14 cellular contexts compared by ENCODE assay signal in genomic region chr17:68379150-68379510, GRCh38.
A peak's percentile ranks its signal among the peaks of the same experiment; 100 is the strongest.
DNase-seq lines count a peak whose midpoint lies in the region; ATAC-seq and TF ChIP-seq lines count a peak whose summit lies in the region.
"Had no signal": no experiment of that assay in that cellular context is flagged by ENCODE, and none has a peak within 500 bp of the region (broad histone marks: within the 10 kb centered on the region; RNA-seq: fewer than 3 reads in every experiment).

No MANE protein-coding gene starts in this region.

- ATAC-seq in GM18505 (IDR thresholded peaks at IDR 0.05; ENCODE audit: unreplicated experiment) = no peak
- no peak for ATAC-seq in stimulated activated naive CD8-positive, alpha-beta T cell treated with anti-CD3 and anti-CD28 coated beads, Interleukin-15, Interleukin-2, amounts not matched to agents 100 U/mL and 50 U/mL, for 24 hours

- H3K4me1 ChIP-seq in colonic mucosa (no peaks in the 10 kb centered on the region), mucosa of rectum (ENCODE audit: control insufficient read depth in 2 of 2, insufficient read depth in 2 of 2, low read length in 2 of 2) (peaks cover 0 to 13% of the 10 kb centered on the region in 2 donors)

- TF ChIP-seq POLR2A in GM18505 (IDR thresholded peaks at IDR 0.05; ENCODE audit: borderline replicate concordance, extremely low read depth, insufficient read depth, insufficient read length) = no peak

- H3K9ac ChIP-seq in colonic mucosa (ENCODE audit: low read depth in 2 of 2, low read length in 2 of 2) = no peak overlapping the region
- peak overlapping the region in 1 of 2 donors; percentile 23 for H3K9ac ChIP-seq in mucosa of rectum (ENCODE audit: low read depth in 1 of 2, low read length in 2 of 2)

- H3K27me3 Mint-ChIP-seq in HFFc6 (ENCODE audit: insufficient read depth) (peaks cover 4% of the 10 kb centered on the region), progenitor cell of endocrine pancreas (peaks cover 12% of the 10 kb centered on the region)
- H3K27me3 Mint-ChIP-seq: CD4-positive, CD25-positive, alpha-beta regulatory T cell had no signal

- no peaks in the 10 kb centered on the region for H3K27me3 ChIP-seq in colonic mucosa
- H3K27me3 ChIP-seq in mucosa of rectum (ENCODE audit: control insufficient read depth in 2 of 2, insufficient read depth in 2 of 2, low read length in 2 of 2) = peaks cover 0 to 2% of the 10 kb centered on the region in 2 donors
- H3K27me3 ChIP-seq: MG63 had no signal

- H3K9me3 ChIP-seq in colonic mucosa = no peaks in the 10 kb centered on the region
- H3K9me3 ChIP-seq in mucosa of rectum (ENCODE audit: control insufficient read depth in 2 of 2, low read length in 2 of 2) = no peaks in the 10 kb centered on the region
- H3K9me3 ChIP-seq: MG63 had no signal

- peaks cover 68% of the 10 kb centered on the region for H3K4me1 Mint-ChIP-seq in HFFc6 (ENCODE audit: low read depth)
- peaks cover 9% of the 10 kb centered on the region for H3K4me1 Mint-ChIP-seq in progenitor cell of endocrine pancreas (ENCODE audit: low read depth)

- DNase-seq in HFFc6 (no peak), colonic mucosa (no peak), substantia nigra (lab: John Stamatoyannopoulos, UW) (no peak), NCI-H1048 (lab: John Stamatoyannopoulos, UW) (no peak), progenitor cell of endocrine pancreas (ENCODE audit: low spot score, unreplicated experiment) (no peak)
- DNase-seq in stimulated activated naive CD8-positive, alpha-beta T cell treated with anti-CD3 and anti-CD28 coated beads, Interleukin-15, Interleukin-2, amounts not matched to agents 100 U/mL and 50 U/mL, for 24 hours = no peak
- DNase-seq: activated T-cell treated with anti-CD3 and anti-CD28 coated beads for 4 hours; CD4-positive, CD25-positive, alpha-beta regulatory T cell; kidney glomerular epithelial cell had no signal

- H3K36me3 ChIP-seq in colonic mucosa (no peaks in the 10 kb centered on the region), mucosa of rectum (ENCODE audit: control insufficient read depth in 2 of 2, insufficient read depth in 2 of 2, low read length in 2 of 2) (no peaks in the 10 kb centered on the region)
- H3K36me3 ChIP-seq: MG63 had no signal

- H3K27ac ChIP-seq in colonic mucosa (peak overlapping the region; percentile 53), mucosa of rectum (ENCODE audit: low read depth in 2 of 2, low read length in 2 of 2) (peak overlapping the region; percentile 33 to 72), substantia nigra (ENCODE audit: low read depth, low read length, poor library complexity, severe bottlenecking) (peak overlapping the region; percentile 58)

- TF ChIP-seq CTCF in HFFc6 (IDR thresholded peaks at IDR 0.05) (no peak), colonic mucosa (IDR thresholded peaks at IDR 0.05) (no peak), progenitor cell of endocrine pancreas (IDR thresholded peaks at IDR 0.05; ENCODE audit: unreplicated experiment) (no peak)

- H3K36me3 Mint-ChIP-seq in HFFc6 (ENCODE audit: low read depth) (no peaks in the 10 kb centered on the region), progenitor cell of endocrine pancreas (ENCODE audit: insufficient read depth) (no peaks in the 10 kb centered on the region)

- H3K4me3 Mint-ChIP-seq in HFFc6 (no peak overlapping the region), progenitor cell of endocrine pancreas (ENCODE audit: low read depth) (no peak overlapping the region)
- H3K4me3 Mint-ChIP-seq: CD4-positive, CD25-positive, alpha-beta regulatory T cell; neural crest cell had no signal

- intact Hi-C loops in colonic mucosa (cut with DNase I) = no loop called here

- H3K27ac Mint-ChIP-seq in HFFc6 (peak overlapping the region; percentile 100), progenitor cell of endocrine pancreas (no peak overlapping the region)

- H3K4me3 ChIP-seq in colonic mucosa = no peak overlapping the region
- H3K4me3 ChIP-seq in mucosa of rectum (ENCODE audit: low read length in 2 of 2) = no peak overlapping the region
- H3K4me3 ChIP-seq: MG63 had no signal

- no peaks in the 10 kb centered on the region for H3K9me3 Mint-ChIP-seq in HFFc6
- H3K9me3 Mint-ChIP-seq in progenitor cell of endocrine pancreas (ENCODE audit: low read depth) = no peaks in the 10 kb centered on the region
- H3K9me3 Mint-ChIP-seq: CD4-positive, CD25-positive, alpha-beta regulatory T cell; H9; neural crest cell had no signal
